In genomic region chr20:38297916-38298674, GRCh38 we compare ENCODE assay signal across 1 cellular context.
TF ChIP-seq lines count a peak whose summit lies in the region.

No MANE protein-coding gene starts in this region.

TF ChIP-seq in GM23338, 12 proteins besides CTCF, POLR2A, EP300 and RAD21:
- TF ChIP-seq STAT1 (IDR thresholded peaks at IDR 0.05; ENCODE audit: unreplicated experiment) (no peak), EZH2 (IDR thresholded peaks at IDR 0.05; ENCODE audit: low read depth, unreplicated experiment) (no peak), ZNF331 (CRISPR knock-in tag; IDR thresholded peaks at IDR 0.05; ENCODE audit: low read depth) (no peak), ETS1 (IDR thresholded peaks at IDR 0.05) (no peak), JUNB (IDR thresholded peaks at IDR 0.05; ENCODE audit: unreplicated experiment) (no peak), NANOG (IDR thresholded peaks at IDR 0.05; ENCODE audit: borderline replicate concordance) (no peak), POLR2AphosphoS5 (IDR thresholded peaks at IDR 0.05; ENCODE audit: low read depth) (no peak), ZNF462 (CRISPR knock-in tag; IDR thresholded peaks at IDR 0.05) (no peak), ZNF114 (CRISPR knock-in tag; IDR thresholded peaks at IDR 0.05) (no peak), EZH2phosphoT487 (IDR thresholded peaks at IDR 0.05; ENCODE audit: unreplicated experiment) (no peak), CREB1 (CRISPR knock-in tag; IDR thresholded peaks at IDR 0.05; ENCODE audit: low read depth) (no peak)
- TF ChIP-seq, protein P1, sequence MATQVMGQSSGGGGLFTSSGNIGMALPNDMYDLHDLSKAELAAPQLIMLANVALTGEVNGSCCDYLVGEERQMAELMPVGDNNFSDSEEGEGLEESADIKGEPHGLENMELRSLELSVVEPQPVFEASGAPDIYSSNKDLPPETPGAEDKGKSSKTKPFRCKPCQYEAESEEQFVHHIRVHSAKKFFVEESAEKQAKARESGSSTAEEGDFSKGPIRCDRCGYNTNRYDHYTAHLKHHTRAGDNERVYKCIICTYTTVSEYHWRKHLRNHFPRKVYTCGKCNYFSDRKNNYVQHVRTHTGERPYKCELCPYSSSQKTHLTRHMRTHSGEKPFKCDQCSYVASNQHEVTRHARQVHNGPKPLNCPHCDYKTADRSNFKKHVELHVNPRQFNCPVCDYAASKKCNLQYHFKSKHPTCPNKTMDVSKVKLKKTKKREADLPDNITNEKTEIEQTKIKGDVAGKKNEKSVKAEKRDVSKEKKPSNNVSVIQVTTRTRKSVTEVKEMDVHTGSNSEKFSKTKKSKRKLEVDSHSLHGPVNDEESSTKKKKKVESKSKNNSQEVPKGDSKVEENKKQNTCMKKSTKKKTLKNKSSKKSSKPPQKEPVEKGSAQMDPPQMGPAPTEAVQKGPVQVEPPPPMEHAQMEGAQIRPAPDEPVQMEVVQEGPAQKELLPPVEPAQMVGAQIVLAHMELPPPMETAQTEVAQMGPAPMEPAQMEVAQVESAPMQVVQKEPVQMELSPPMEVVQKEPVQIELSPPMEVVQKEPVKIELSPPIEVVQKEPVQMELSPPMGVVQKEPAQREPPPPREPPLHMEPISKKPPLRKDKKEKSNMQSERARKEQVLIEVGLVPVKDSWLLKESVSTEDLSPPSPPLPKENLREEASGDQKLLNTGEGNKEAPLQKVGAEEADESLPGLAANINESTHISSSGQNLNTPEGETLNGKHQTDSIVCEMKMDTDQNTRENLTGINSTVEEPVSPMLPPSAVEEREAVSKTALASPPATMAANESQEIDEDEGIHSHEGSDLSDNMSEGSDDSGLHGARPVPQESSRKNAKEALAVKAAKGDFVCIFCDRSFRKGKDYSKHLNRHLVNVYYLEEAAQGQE (IDR thresholded peaks at IDR 0.05; ENCODE audit: unreplicated experiment): no peak
TF ChIP-seq in GM23338: peak in this region for 0.
